11 cellular contexts compared by ENCODE assay signal in genomic region chr17:4901108-4901647, GRCh38. TPM values are rescaled to one million over a fixed set of nuclear protein-coding genes. Genes with fewer than 3 reads are reported as not detected.
DNase-seq lines count a peak whose midpoint lies in the region; ATAC-seq and TF ChIP-seq lines count a peak whose summit lies in the region.
"Had no signal": no experiment of that assay in that cellular context is flagged by ENCODE, and none has a peak within 500 bp of the region (broad histone marks: within the 10 kb centered on the region; RNA-seq: fewer than 3 reads in every experiment).

No MANE protein-coding gene starts in this region.

- no peak overlapping the region for H3K27ac ChIP-seq in iPS-20b (ENCODE audit: low read length)
- no peak overlapping the region for H3K27ac ChIP-seq in testis
- H3K27ac ChIP-seq in ovary: no peak overlapping the region

- H3K9ac ChIP-seq in iPS-20b (ENCODE audit: low read depth, low read length): no peak overlapping the region

- H3K4me1 Mint-ChIP-seq in activated naive CD4-positive, alpha-beta T cell treated with anti-CD3 and anti-CD28 coated beads for 36 hours (ENCODE audit: low read depth): peaks cover 32% of the 10 kb centered on the region
- H3K4me1 Mint-ChIP-seq in activated T-helper 17 cell treated with anti-CD3 and anti-CD28 coated beads, Interleukin-2, amount 50 U/mL, for 72 hours: peaks cover 20% of the 10 kb centered on the region

- no peaks in the 10 kb centered on the region for H3K9me3 Mint-ChIP-seq in activated naive CD4-positive, alpha-beta T cell treated with anti-CD3 and anti-CD28 coated beads for 36 hours
- no peaks in the 10 kb centered on the region for H3K9me3 Mint-ChIP-seq in activated T-helper 17 cell treated with anti-CD3 and anti-CD28 coated beads, Interleukin-2, amount 50 U/mL, for 72 hours

- H3K27ac Mint-ChIP-seq in activated naive CD4-positive, alpha-beta T cell treated with anti-CD3 and anti-CD28 coated beads for 36 hours: no peak overlapping the region
- H3K27ac Mint-ChIP-seq in activated T-helper 17 cell treated with anti-CD3 and anti-CD28 coated beads, Interleukin-2, amount 50 U/mL, for 72 hours: no peak overlapping the region

- peaks cover 1% of the 10 kb centered on the region for H3K36me3 Mint-ChIP-seq in activated naive CD4-positive, alpha-beta T cell treated with anti-CD3 and anti-CD28 coated beads for 36 hours (ENCODE audit: low read depth)
- peaks cover 11% of the 10 kb centered on the region for H3K36me3 Mint-ChIP-seq in activated T-helper 17 cell treated with anti-CD3 and anti-CD28 coated beads, Interleukin-2, amount 50 U/mL, for 72 hours (ENCODE audit: low read depth)

- no peaks in the 10 kb centered on the region for H3K4me1 ChIP-seq in iPS-20b (ENCODE audit: insufficient read depth, low read length)
- H3K4me1 ChIP-seq in testis: peaks cover 8% of the 10 kb centered on the region
- peaks cover 11% of the 10 kb centered on the region for H3K4me1 ChIP-seq in ovary (ENCODE audit: insufficient read depth)

- TF ChIP-seq POLR2A in testis (IDR thresholded peaks at IDR 0.05) (no peak), ovary (IDR thresholded peaks at IDR 0.05) (no peak)

- intact Hi-C loops in activated naive CD4-positive, alpha-beta T cell treated with anti-CD3 and anti-CD28 coated beads for 36 hours (cut with micrococcal nuclease): loop anchor here (5.0 kb wide), 1 partner anchor 334 kb away; no protein-coding TSS in a partner anchor
- intact Hi-C loops in testis (cut with DNase I; ENCODE audit: low total_unique reads): no loop called here
- intact Hi-C loops in ovary (cut with DNase I): loop anchor here in 1 of 4 donors (5.0 kb wide), 1 partner anchor 114 kb away; the partner anchor contains the start of genes GLTPD2 and VMO1

- H3K27me3 ChIP-seq in iPS-20b (ENCODE audit: insufficient read depth, low read length) (peaks cover 6% of the 10 kb centered on the region; the same call in 1 of the 2 replicates), testis (no peaks in the 10 kb centered on the region), ovary (no peaks in the 10 kb centered on the region)

- H3K4me3 Mint-ChIP-seq in activated naive CD4-positive, alpha-beta T cell treated with anti-CD3 and anti-CD28 coated beads for 36 hours: peak overlapping the region; percentile 88
- H3K4me3 Mint-ChIP-seq in activated T-helper 17 cell treated with anti-CD3 and anti-CD28 coated beads, Interleukin-2, amount 50 U/mL, for 72 hours: peak overlapping the region; percentile 93

- H3K9me3 ChIP-seq in iPS-20b (ENCODE audit: insufficient read depth, low read depth, low read length) (no peaks in the 10 kb centered on the region), testis (no peaks in the 10 kb centered on the region), ovary (no peaks in the 10 kb centered on the region)

- POLR2A ChIA-PET in HEK293T (lab: Yijun Ruan, JAX): interaction anchor here (1.2 kb wide), 2 partner anchors 8 to 66 kb away, joined by 3 to 4 read pairs; partner anchors contain the start of gene SPAG7

- H3K4me3 ChIP-seq in iPS-20b (ENCODE audit: low read length): peak overlapping the region; percentile 56; the same call in 1 of the 2 replicates
- peak overlapping the region; percentile 20 to 42 for H3K4me3 ChIP-seq in testis
- no peak overlapping the region for H3K4me3 ChIP-seq in ovary

- WGBS in testis, 2 donors: 64 to 76% methylated on average over 18 to 37 of the region's 37 CpGs
- WGBS in ovary, 3 donors: 82 to 87% (median 84%) methylated on average over 37 of the region's 37 CpGs

- TF ChIP-seq EP300 in ovary (IDR thresholded peaks at IDR 0.05): no peak

- ATAC-seq in activated T-helper 17 cell treated with anti-CD3 and anti-CD28 coated beads, Interleukin-2, amount 50 U/mL, for 72 hours (replicated peaks): no peak

- no peaks in the 10 kb centered on the region for H3K27me3 Mint-ChIP-seq in activated naive CD4-positive, alpha-beta T cell treated with anti-CD3 and anti-CD28 coated beads for 36 hours (ENCODE audit: low read depth)
- H3K27me3 Mint-ChIP-seq in activated T-helper 17 cell treated with anti-CD3 and anti-CD28 coated beads, Interleukin-2, amount 50 U/mL, for 72 hours: no peaks in the 10 kb centered on the region

- peaks cover 13% of the 10 kb centered on the region for H3K36me3 ChIP-seq in iPS-20b (ENCODE audit: insufficient read depth, low read depth, low read length)
- no peaks in the 10 kb centered on the region for H3K36me3 ChIP-seq in testis (ENCODE audit: low read depth, missing control alignments)
- no peaks in the 10 kb centered on the region for H3K36me3 ChIP-seq in ovary

- CTCF ChIA-PET in activated naive CD4-positive, alpha-beta T cell treated with anti-CD3 and anti-CD28 coated beads for 36 hours (lab: Charles Lee): interaction anchor here (1.7 kb wide), 1 partner anchor 11 kb away, joined by 6 read pairs; no protein-coding TSS in a partner anchor
- CTCF ChIA-PET in HEK293T (lab: Yijun Ruan, JAX): no interaction called here

- TF ChIP-seq CTCF in testis (IDR thresholded peaks at IDR 0.05) (no peak), ovary (IDR thresholded peaks at IDR 0.05) (no peak)

- DNase-seq in activated naive CD4-positive, alpha-beta T cell treated with anti-CD3 and anti-CD28 coated beads for 36 hours: no peak
- DNase-seq in activated naive CD4-positive, alpha-beta T cell (lab: John Stamatoyannopoulos, UW): no peak
- DNase-seq in testis: no peak
- no peak for DNase-seq in nucleus accumbens (lab: John Stamatoyannopoulos, UW)
- DNase-seq in ovary: no peak
- DNase-seq in HEK293T (ENCODE audit: extremely low spot score): no peak
- DNase-seq: NCI-H1694 treated with DMSO at 0.1 percent for 48 hours had no signal

TF ChIP-seq in HEK293T, 16 proteins besides CTCF, POLR2A, EP300 and RAD21:
- no peak for TF ChIP-seq FOXA1 (IDR thresholded peaks at IDR 0.05)
- no peak for TF ChIP-seq ARNT (IDR thresholded peaks at IDR 0.05)
- TF ChIP-seq CTBP1 (IDR thresholded peaks at IDR 0.05; ENCODE audit: borderline replicate concordance): no peak
- TF ChIP-seq, protein P1, sequence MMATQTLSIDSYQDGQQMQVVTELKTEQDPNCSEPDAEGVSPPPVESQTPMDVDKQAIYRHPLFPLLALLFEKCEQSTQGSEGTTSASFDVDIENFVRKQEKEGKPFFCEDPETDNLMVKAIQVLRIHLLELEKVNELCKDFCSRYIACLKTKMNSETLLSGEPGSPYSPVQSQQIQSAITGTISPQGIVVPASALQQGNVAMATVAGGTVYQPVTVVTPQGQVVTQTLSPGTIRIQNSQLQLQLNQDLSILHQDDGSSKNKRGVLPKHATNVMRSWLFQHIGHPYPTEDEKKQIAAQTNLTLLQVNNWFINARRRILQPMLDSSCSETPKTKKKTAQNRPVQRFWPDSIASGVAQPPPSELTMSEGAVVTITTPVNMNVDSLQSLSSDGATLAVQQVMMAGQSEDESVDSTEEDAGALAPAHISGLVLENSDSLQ (IDR thresholded peaks at IDR 0.05): no peak
- TF ChIP-seq ELF4 (IDR thresholded peaks at IDR 0.05): no peak
- no peak for TF ChIP-seq LEF1 (IDR thresholded peaks at IDR 0.05; ENCODE audit: borderline replicate concordance)
- TF ChIP-seq FOXK2 (IDR thresholded peaks at IDR 0.05): no peak
- no peak for TF ChIP-seq TARDBP (IDR thresholded peaks at IDR 0.05)
- no peak for TF ChIP-seq ZNF384 (IDR thresholded peaks at IDR 0.05)
- no peak for TF ChIP-seq BHLHE40 (IDR thresholded peaks at IDR 0.05; ENCODE audit: borderline replicate concordance)
- TF ChIP-seq FOXM1 (IDR thresholded peaks at IDR 0.05; ENCODE audit: borderline replicate concordance): no peak
- TF ChIP-seq HDGF (IDR thresholded peaks at IDR 0.05; ENCODE audit: borderline replicate concordance): no peak
- TF ChIP-seq L3MBTL2 (conservative IDR thresholded peaks at IDR 0.05): no peak
- no peak for TF ChIP-seq SP1 (IDR thresholded peaks at IDR 0.05)

RNA-seq across cellular contexts. Expression of gene CHRNE, which starts 1.7 kb away (rescaled TPM):
- under 1 TPM; 0.22 to 0.38 TPM for total RNA-seq in activated naive CD4-positive, alpha-beta T cell treated with anti-CD3 and anti-CD28 coated beads for 36 hours
- total RNA-seq in activated T-helper 17 cell treated with anti-CD3 and anti-CD28 coated beads, Interleukin-2, amount 50 U/mL, for 72 hours: under 1 TPM; 0.35 to 0.69 TPM
- total RNA-seq in testis: 1 to 10 TPM; 1.4 to 2.6 TPM
- polyA plus RNA-seq in testis (ENCODE audit: insufficient read depth, low read depth, low replicate concordance): 1.4 TPM
- 1 to 10 TPM in 4 of 7 donors, under 1 TPM in 3; 0.34 to 1.4 (median 1.0) TPM for total RNA-seq in ovary
- polyA plus RNA-seq in ovary: 1 to 10 TPM in 1 of 2 donors, under 1 TPM in 1; 0.53 to 1.1 TPM

RNA-seq across cellular contexts. Expression of gene C17orf107, which starts 1.8 kb away (rescaled TPM):
- total RNA-seq in activated naive CD4-positive, alpha-beta T cell treated with anti-CD3 and anti-CD28 coated beads for 36 hours: 1 to 10 TPM; 1.9 TPM
- 1 to 10 TPM in 1 of 2 donors, under 1 TPM in 1; 0.67 to 3.4 TPM for total RNA-seq in activated T-helper 17 cell treated with anti-CD3 and anti-CD28 coated beads, Interleukin-2, amount 50 U/mL, for 72 hours
- 1 to 10 TPM; 2.8 to 4.1 TPM for total RNA-seq in testis
- polyA plus RNA-seq in testis (ENCODE audit: insufficient read depth, low read depth, low replicate concordance): 1.5 TPM
- total RNA-seq in ovary: 10 to 100 TPM in 2 of 7 donors, 1 to 10 TPM in 5; 6.0 to 11.8 (median 8.6) TPM
- polyA plus RNA-seq in ovary: 1 to 10 TPM; 1.1 to 4.4 TPM

RNA-seq across cellular contexts. Expression of gene GP1BA, which starts 30.9 kb away (rescaled TPM):
- not detected for total RNA-seq in activated naive CD4-positive, alpha-beta T cell treated with anti-CD3 and anti-CD28 coated beads for 36 hours
- under 1 TPM in 1 of 2 donors, not detected in 1; 0.11 TPM for total RNA-seq in activated T-helper 17 cell treated with anti-CD3 and anti-CD28 coated beads, Interleukin-2, amount 50 U/mL, for 72 hours
- total RNA-seq in testis (under 1 TPM; 0.12 to 0.47 TPM), ovary (under 1 TPM in 1 of 7 donors, not detected in 6; 0.10 TPM)
- polyA plus RNA-seq in testis (ENCODE audit: insufficient read depth, low read depth, low replicate concordance) (0.88 TPM), ovary (under 1 TPM in 1 of 2 donors, not detected in 1; 0.04 TPM)
- total RNA-seq: epithelial cell of proximal tubule, pulmonary artery endothelial cell had no signal

RNA-seq across cellular contexts. Expression of gene SLC25A11, which starts 38.7 kb away (rescaled TPM):
- 10 to 100 TPM; 63.8 to 65.2 TPM for total RNA-seq in activated naive CD4-positive, alpha-beta T cell treated with anti-CD3 and anti-CD28 coated beads for 36 hours
- total RNA-seq in activated T-helper 17 cell treated with anti-CD3 and anti-CD28 coated beads, Interleukin-2, amount 50 U/mL, for 72 hours: 10 to 100 TPM; 54.7 to 68.5 TPM
- 10 to 100 TPM; 23.7 to 25.9 TPM for total RNA-seq in testis
- polyA plus RNA-seq in testis (ENCODE audit: insufficient read depth, low read depth, low replicate concordance): 24.3 TPM
- total RNA-seq in ovary: 10 to 100 TPM; 18.7 to 55.4 (median 42.3) TPM
- polyA plus RNA-seq in ovary: 10 to 100 TPM; 12.7 to 44.1 TPM

RNA-seq across cellular contexts. Expression of gene RNF167, which starts 38.9 kb away (rescaled TPM):
- total RNA-seq in activated naive CD4-positive, alpha-beta T cell treated with anti-CD3 and anti-CD28 coated beads for 36 hours: 100 to 1,000 TPM; 133 to 140 TPM
- 100 to 1,000 TPM; 184 to 197 TPM for total RNA-seq in activated T-helper 17 cell treated with anti-CD3 and anti-CD28 coated beads, Interleukin-2, amount 50 U/mL, for 72 hours
- total RNA-seq in testis (100 to 1,000 TPM; 110 to 111 TPM), ovary (10 to 100 TPM; 22.7 to 89.6 (median 78.1) TPM)
- polyA plus RNA-seq in testis (ENCODE audit: insufficient read depth, low read depth, low replicate concordance) (211 TPM), ovary (100 to 1,000 TPM in 1 of 2 donors, 10 to 100 TPM in 1; 91.8 to 221 TPM)
